In genomic region chr15:78307977-78308376, GRCh38 we compare ENCODE assay signal across 1 cellular context.
TF ChIP-seq lines count a peak whose summit lies in the region.

No MANE protein-coding gene starts in this region.

TF ChIP-seq in H1, 55 proteins besides CTCF, POLR2A, EP300 and RAD21:
- TF ChIP-seq JUND (IDR thresholded peaks at IDR 0.05; ENCODE audit: low read length), result no peak
- no peak for TF ChIP-seq SRF (IDR thresholded peaks at IDR 0.05; ENCODE audit: low read depth, low read length)
- TF ChIP-seq RBBP5 (IDR thresholded peaks at IDR 0.05; ENCODE audit: borderline replicate concordance, low read depth, low read length), result no peak
- TF ChIP-seq POLR2AphosphoS5 (IDR thresholded peaks at IDR 0.05; ENCODE audit: low read depth, low read length), result no peak
- no peak for TF ChIP-seq RFX5 (IDR thresholded peaks at IDR 0.05; ENCODE audit: borderline replicate concordance, low read depth, low read length)
- no peak for TF ChIP-seq YY1 (IDR thresholded peaks at IDR 0.05; ENCODE audit: low read depth, low read length)
- TF ChIP-seq HDAC6 (IDR thresholded peaks at IDR 0.05; ENCODE audit: low read depth, low read length), result no peak
- no peak for TF ChIP-seq NANOG (IDR thresholded peaks at IDR 0.05; ENCODE audit: insufficient read depth, low read depth, low read length, poor library complexity, severe bottlenecking)
- TF ChIP-seq EZH2 (IDR thresholded peaks at IDR 0.05; ENCODE audit: low read depth, low read length, severe bottlenecking), result no peak
- TF ChIP-seq CREB1 (IDR thresholded peaks at IDR 0.05), result no peak
- TF ChIP-seq HDAC2 (IDR thresholded peaks at IDR 0.05; ENCODE audit: borderline replicate concordance in 1 of 2, low read depth in 2 of 2, low read length in 2 of 2), result no peak
- no peak for TF ChIP-seq KDM1A (IDR thresholded peaks at IDR 0.05; ENCODE audit: borderline replicate concordance, low read length)
